8 cellular contexts compared by ENCODE assay signal in genomic region chr2:148888003-148888501, GRCh38. TPM values are rescaled to one million over a fixed set of nuclear protein-coding genes. Genes with fewer than 3 reads are reported as not detected.
DNase-seq lines count a peak whose midpoint lies in the region; ATAC-seq and TF ChIP-seq lines count a peak whose summit lies in the region.

No MANE protein-coding gene starts in this region.

- H3K9me3 Mint-ChIP-seq in activated CD4-positive, alpha-beta memory T cell treated with anti-CD3 and anti-CD28 coated beads for 36 hours, result peaks cover 13% of the 10 kb centered on the region
- peaks cover under 1 to 2% of the 10 kb centered on the region in 2 donors for H3K9me3 Mint-ChIP-seq in stimulated activated naive B cell treated with anti-CD40 and anti-IgM and Interleukin-4, amounts not matched to agents 10 μg/mL and 1 μg/mL and 100 μg/mL, for 72 hours

- peaks cover 13% of the 10 kb centered on the region for H3K4me1 Mint-ChIP-seq in activated CD4-positive, alpha-beta memory T cell treated with anti-CD3 and anti-CD28 coated beads for 36 hours (ENCODE audit: low read depth)
- H3K4me1 Mint-ChIP-seq in stimulated activated naive B cell treated with anti-CD40 and anti-IgM and Interleukin-4, amounts not matched to agents 10 μg/mL and 1 μg/mL and 100 μg/mL, for 72 hours, result peaks cover 5 to 16% of the 10 kb centered on the region in 2 donors

- H3K4me3 Mint-ChIP-seq in activated CD4-positive, alpha-beta memory T cell treated with anti-CD3 and anti-CD28 coated beads for 36 hours, result peak overlapping the region; percentile 77
- H3K4me3 Mint-ChIP-seq in stimulated activated naive B cell treated with anti-CD40 and anti-IgM and Interleukin-4, amounts not matched to agents 10 μg/mL and 1 μg/mL and 100 μg/mL, for 72 hours, result peak overlapping the region; percentile 82 to 86

- H3K36me3 ChIP-seq in cardiac muscle cell, result no peaks in the 10 kb centered on the region

- DNase-seq in cardiac muscle cell (ENCODE audit: low read depth in 1 of 2, low spot score in 1 of 2) (peak in 1 of 2 donors; percentile 37), Right ventricle myocardium superior (no peak), DMS114 treated with DMSO at 0.1 percent for 48 hours (lab: John Stamatoyannopoulos, UW; ENCODE audit: unreplicated experiment) (no peak)
- DNase-seq in activated CD4-positive, alpha-beta memory T cell treated with anti-CD3 and anti-CD28 coated beads for 36 hours, result peak; percentile 28
- DNase-seq in stimulated activated naive B cell treated with anti-CD40 and anti-IgM and Interleukin-4, amounts not matched to agents 10 μg/mL and 1 μg/mL and 100 μg/mL, for 72 hours, result no peak

- no peaks in the 10 kb centered on the region for H3K4me1 ChIP-seq in cardiac muscle cell (ENCODE audit: low read depth)

- H3K9me3 ChIP-seq in cardiac muscle cell (ENCODE audit: low read depth), result no peaks in the 10 kb centered on the region

- TF ChIP-seq CTCF in cardiac muscle cell (IDR thresholded peaks at IDR 0.05; ENCODE audit: low read depth, low read length), result no peak

- H3K27me3 ChIP-seq in cardiac muscle cell, result no peaks in the 10 kb centered on the region

- H3K36me3 Mint-ChIP-seq in activated CD4-positive, alpha-beta memory T cell treated with anti-CD3 and anti-CD28 coated beads for 36 hours, result peaks cover 7% of the 10 kb centered on the region
- peaks cover 0 to under 1% of the 10 kb centered on the region in 2 donors for H3K36me3 Mint-ChIP-seq in stimulated activated naive B cell treated with anti-CD40 and anti-IgM and Interleukin-4, amounts not matched to agents 10 μg/mL and 1 μg/mL and 100 μg/mL, for 72 hours

- POLR2A ChIA-PET in activated CD4-positive, alpha-beta memory T cell treated with anti-CD3 and anti-CD28 coated beads for 36 hours (lab: Charles Lee), result no interaction called here

- H3K27ac ChIP-seq in cardiac muscle cell, result no peak overlapping the region

- ATAC-seq in Right ventricle myocardium superior (ENCODE audit: poor library complexity) (no peak), GM18873 (IDR thresholded peaks at IDR 0.05; ENCODE audit: low FRiP score, unreplicated experiment) (no peak), GM18520 (IDR thresholded peaks at IDR 0.05; ENCODE audit: unreplicated experiment) (no peak)
- ATAC-seq in stimulated activated naive B cell treated with anti-CD40 and anti-IgM and Interleukin-4, amounts not matched to agents 10 μg/mL and 1 μg/mL and 100 μg/mL, for 72 hours (replicated peaks), result peak; percentile 65 to 78

- peaks cover 12% of the 10 kb centered on the region for H3K27me3 Mint-ChIP-seq in activated CD4-positive, alpha-beta memory T cell treated with anti-CD3 and anti-CD28 coated beads for 36 hours
- peaks cover 43 to 53% of the 10 kb centered on the region in 2 donors for H3K27me3 Mint-ChIP-seq in stimulated activated naive B cell treated with anti-CD40 and anti-IgM and Interleukin-4, amounts not matched to agents 10 μg/mL and 1 μg/mL and 100 μg/mL, for 72 hours

- CTCF ChIA-PET in activated CD4-positive, alpha-beta memory T cell treated with anti-CD3 and anti-CD28 coated beads for 36 hours (lab: Charles Lee), result no interaction called here

- intact Hi-C loops in Right ventricle myocardium superior (cut with DNase I), result no loop called here
- intact Hi-C loops in activated CD4-positive, alpha-beta memory T cell treated with anti-CD3 and anti-CD28 coated beads for 36 hours (cut with micrococcal nuclease), result loop anchor here (2.0 kb wide), 1 partner anchor 39 kb away; no protein-coding TSS in a partner anchor

- H3K4me3 ChIP-seq in cardiac muscle cell (peak overlapping the region; percentile 31), iPS-11a (ENCODE audit: low read depth, low read length) (peak overlapping the region; percentile 52)

- H3K27ac Mint-ChIP-seq in activated CD4-positive, alpha-beta memory T cell treated with anti-CD3 and anti-CD28 coated beads for 36 hours, result no peak overlapping the region
- H3K27ac Mint-ChIP-seq in stimulated activated naive B cell treated with anti-CD40 and anti-IgM and Interleukin-4, amounts not matched to agents 10 μg/mL and 1 μg/mL and 100 μg/mL, for 72 hours, result no peak overlapping the region

RNA-seq across cellular contexts. Expression of gene KIF5C, which starts 13.0 kb away (rescaled TPM):
- total RNA-seq in cardiac muscle cell, result 3.0 TPM in 2 replicates
- 0.82 and 3.2 TPM in 2 replicates for polyA plus RNA-seq in cardiac muscle cell
- total RNA-seq in Right ventricle myocardium superior, result 1.2 TPM
- 10 to 100 TPM; 25.2 to 30.8 TPM for total RNA-seq in activated CD4-positive, alpha-beta memory T cell treated with anti-CD3 and anti-CD28 coated beads for 36 hours

Comparison
In these comparisons a context has a peak if more than half of its experiments do, and no peak if none do; other contexts are left out.
1. ATAC-seq: peak in stimulated activated naive B cell treated with anti-CD40 and anti-IgM and Interleukin-4, amounts not matched to agents 10 μg/mL and 1 μg/mL and 100 μg/mL, for 72 hours (2 of 2); none in Right ventricle myocardium superior (single experiment), GM18873 (single experiment) and GM18520 (single experiment).